In genomic region chr1:52707927-52708655, GRCh38 we compare ENCODE assay signal across 12 cellular contexts. TPM values are rescaled to one million over a fixed set of nuclear protein-coding genes. Genes with fewer than 3 reads are reported as not detected.
DNase-seq lines count a peak whose midpoint lies in the region; ATAC-seq and TF ChIP-seq lines count a peak whose summit lies in the region.
"Had no signal": no experiment of that assay in that cellular context is flagged by ENCODE, and none has a peak within 500 bp of the region (broad histone marks: within the 10 kb centered on the region; RNA-seq: fewer than 3 reads in every experiment).

No MANE protein-coding gene starts in this region.

- WGBS in sigmoid colon, 2 donors = 85 to 88% methylated on average over 5 of the region's 5 CpGs

- no peak overlapping the region for H3K4me3 ChIP-seq in GM12865 (ENCODE audit: low read depth, low read length)
- peak overlapping the region in 1 of 4 donors; percentile 6 for H3K4me3 ChIP-seq in Peyer's patch
- H3K4me3 ChIP-seq in sigmoid colon = no peak overlapping the region

- H3K36me3 ChIP-seq in Peyer's patch (no peaks in the 10 kb centered on the region), sigmoid colon (no peaks in the 10 kb centered on the region)

- no peak for ATAC-seq in HG02642 (IDR thresholded peaks at IDR 0.05; ENCODE audit: poor library complexity, unreplicated experiment)
- ATAC-seq: activated CD8-positive, alpha-beta memory T cell treated with anti-CD3 and anti-CD28 coated beads, Interleukin-2, amount 10 ng/mL, durations not matched to agents 7 days and 5 days had no signal

- peak in 1 of 4 donors; percentile 9 for TF ChIP-seq EP300 in sigmoid colon (IDR thresholded peaks at IDR 0.05)

- H3K27ac ChIP-seq in Peyer's patch (peak overlapping the region in 3 of 4 donors; percentile 34 to 68 (median 48)), sigmoid colon (peak overlapping the region; percentile 57 to 76 (median 72))

- intact Hi-C loops in sigmoid colon (cut with DNase I) = loop anchor here (10.0 kb wide), 1 partner anchor 487 kb away; the partner anchor contains the start of gene CPT2

- no peak for TF ChIP-seq POLR2A in Peyer's patch (IDR thresholded peaks at IDR 0.05)
- TF ChIP-seq POLR2A in sigmoid colon (IDR thresholded peaks at IDR 0.05) = no peak

- peak; percentile 52 for DNase-seq in GM12865 (ENCODE audit: low read depth)
- no peak for DNase-seq in Peyer's patch
- peak; percentile 57 for DNase-seq in fibroblast of peridontal ligament (ENCODE audit: extremely low read depth)
- DNase-seq in sigmoid colon = no peak
- no peak for DNase-seq in NK-92 treated with Interleukin-12 subunit alpha and Interleukin-12 subunit beta, amount 100 ng/mL, for 24 hours (lab: John Stamatoyannopoulos, UW)
- DNase-seq in effector CD8-positive, alpha-beta T cell (lab: John Stamatoyannopoulos, UW) = no peak
- no peak for DNase-seq in NCI-H2107 (lab: John Stamatoyannopoulos, UW)
- DNase-seq: activated CD8-positive, alpha-beta memory T cell treated with anti-CD3 and anti-CD28 coated beads, Interleukin-2, amount 10 ng/mL, durations not matched to agents 7 days and 5 days; cerebellar nuclear complex; NCI-H1436 treated with DMSO at 0.1 percent for 48 hours; SHP77 treated with DMSO at 0.1 percent for 48 hours had no signal

- H3K9me3 ChIP-seq in Peyer's patch (no peaks in the 10 kb centered on the region), sigmoid colon (no peaks in the 10 kb centered on the region)

- no peak for TF ChIP-seq CTCF in GM12865 (IDR thresholded peaks at IDR 0.05; ENCODE audit: insufficient read depth, low read depth, low read length, missing control alignments)
- TF ChIP-seq CTCF in Peyer's patch (IDR thresholded peaks at IDR 0.05) = no peak
- TF ChIP-seq CTCF in sigmoid colon (IDR thresholded peaks at IDR 0.05) = no peak

- H3K4me1 ChIP-seq in Peyer's patch (peaks cover 0 to 27% (median 2%) of the 10 kb centered on the region in 4 donors), sigmoid colon (peaks cover 0 to 51% (median 44%) of the 10 kb centered on the region in 4 donors)

- H3K27me3 ChIP-seq in Peyer's patch (no peaks in the 10 kb centered on the region), sigmoid colon (no peaks in the 10 kb centered on the region)

RNA-seq across cellular contexts. Expression of gene COA7, which starts 9.9 kb away (rescaled TPM):
- total RNA-seq in Peyer's patch (10 to 100 TPM in 1 of 4 donors, 1 to 10 TPM in 3; 5.9 to 17.0 (median 9.4) TPM), sigmoid colon (1 to 10 TPM; 6.9 to 8.2 (median 7.9) TPM)
- 10 to 100 TPM in 2 of 3 donors, 1 to 10 TPM in 1; 8.4 to 16.4 (median 12.3) TPM for polyA plus RNA-seq in sigmoid colon

RNA-seq across cellular contexts. Expression of gene ZYG11B, which starts 18.2 kb away (rescaled TPM):
- 10 to 100 TPM; 21.4 to 36.3 (median 27.8) TPM for total RNA-seq in Peyer's patch
- total RNA-seq in sigmoid colon = 10 to 100 TPM; 55.0 to 78.1 (median 70.0) TPM
- 1 to 10 TPM; 4.2 to 9.1 (median 7.4) TPM for polyA plus RNA-seq in sigmoid colon

Comparison
In these comparisons a context has a peak if more than half of its experiments do, and no peak if none do; other contexts are left out.
1. DNase-seq: peak in GM12865 (single experiment) and fibroblast of peridontal ligament (single experiment); none in Peyer's patch (0 of 3), sigmoid colon (single experiment), NK-92 treated with Interleukin-12 subunit alpha and Interleukin-12 subunit beta, amount 100 ng/mL, for 24 hours (single experiment), effector CD8-positive, alpha-beta T cell (single experiment) and NCI-H2107 (single experiment).